In the genomic region with DNA sequence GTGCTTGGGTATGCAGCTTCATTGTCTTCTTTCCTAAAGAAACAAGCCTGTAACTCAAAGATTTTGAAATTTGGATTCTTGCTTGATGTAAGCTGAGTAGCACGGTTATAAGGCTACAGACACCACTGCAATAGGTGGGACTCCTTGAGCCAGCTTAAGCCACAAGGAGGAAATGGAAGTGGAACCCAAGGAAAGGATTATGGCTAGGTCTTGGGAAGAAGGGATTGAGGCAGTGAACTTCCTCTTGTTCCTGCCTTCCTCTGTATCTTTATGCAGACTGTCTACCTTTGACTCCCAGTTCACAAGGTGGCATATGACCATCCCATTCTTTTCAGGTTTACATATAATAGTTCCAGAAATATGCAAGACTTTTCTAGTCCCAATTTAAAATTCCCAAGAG, we compare ENCODE assay signal across 22 cellular contexts.
DNase-seq lines count a peak whose midpoint lies in the region; FAIRE-seq and TF ChIP-seq lines count a peak whose summit lies in the region.
"Had no signal": no experiment of that assay in that cellular context is flagged by ENCODE, and none has a peak within 500 bp of the region (broad histone marks: within the 10 kb centered on the region; RNA-seq: fewer than 3 reads in every experiment).

No MANE protein-coding gene starts in this region.

- no CpG with 5 or more reads among the region's 1 CpG for WGBS in H9 (ENCODE audit: extremely low coverage, insufficient read length, low lambda C conversion rate)
- WGBS in HUES64, result 87% methylated on average over 1 of the region's 1 CpG
- 74% methylated on average over 1 of the region's 1 CpG; no CpG with 5 or more reads in 1 of the 2 experiments for WGBS in H1 (ENCODE audit: extremely low coverage in 1 of 2, insufficient coverage in 1 of 2, insufficient read length in 1 of 2, insufficient replicate concordance in 2 of 2, low coverage in 1 of 2, low lambda C conversion rate in 2 of 2, missing lambda C conversion rate in 1 of 2), 2 experiments

- no peak overlapping the region for H3K4ac ChIP-seq in H9 (ENCODE audit: low read depth, low read length)
- no peak overlapping the region for H3K4ac ChIP-seq in H1 (replicated peaks; ENCODE audit: insufficient read length, low read depth, low read length)

- TF ChIP-seq EP300 in H1 (IDR thresholded peaks at IDR 0.05; ENCODE audit: borderline replicate concordance in 1 of 2, low read depth in 2 of 2, low read length in 2 of 2), result no peak

- H4K20me1 ChIP-seq in H9 (ENCODE audit: control insufficient read depth, insufficient read depth, insufficient read length) (no peaks in the 10 kb centered on the region), H1 (replicated peaks in 1 of 2; ENCODE audit: control insufficient read depth in 1 of 2, insufficient read depth in 2 of 2, low read length in 2 of 2) (peaks cover 6 to 11% of the 10 kb centered on the region in 2 experiments)
- H4K20me1 ChIP-seq: BLaER1 treated with 17β-estradiol and CSF1 and Interleukin-3, amounts not matched to agents 10 nM and 100 nM had no signal

- H3K9me3 ChIP-seq in H9 (ENCODE audit: control insufficient read depth, low read depth, low read length) (no peaks in the 10 kb centered on the region), HUES64 (ENCODE audit: insufficient read depth, low read depth, low read length) (no peaks in the 10 kb centered on the region), H1 (ENCODE audit: insufficient read depth in 2 of 2, low read depth in 1 of 2, low read length in 1 of 2) (no peaks in the 10 kb centered on the region)
- H3K9me3 ChIP-seq: A549; BE2C; BLaER1 treated with 17β-estradiol and CSF1 and Interleukin-3, amounts not matched to agents 10 nM and 100 nM; HAP-1 had no signal

- no peak overlapping the region for H3K18ac ChIP-seq in H9 (ENCODE audit: insufficient read length, low read depth, low read length)
- peak overlapping the region; percentile 76 for H3K18ac ChIP-seq in H1 (ENCODE audit: extremely low read depth, low read length)

- peak overlapping the region; percentile 56 to 76 (median 63); a peak in 5 of 7 replicates for H3K27ac Mint-ChIP-seq in H9
- H3K27ac Mint-ChIP-seq: CD14-positive monocyte; CD4-positive, alpha-beta T cell; CD8-positive, alpha-beta memory T cell; HFFc6 had no signal

- TF ChIP-seq CTCF in H9 (conservative IDR thresholded peaks at IDR 0.05), result no peak
- no peak for TF ChIP-seq CTCF in H1 (IDR thresholded peaks at IDR 0.05; ENCODE audit: control extremely low read depth in 1 of 3, insufficient read depth in 1 of 3, low read depth in 1 of 3, low read length in 3 of 3)

- H2AFZ ChIP-seq in H9 (ENCODE audit: low read length) (no peak overlapping the region), H1 (ENCODE audit: low read length) (no peak overlapping the region)

- H4K8ac ChIP-seq in H9 (replicated peaks; ENCODE audit: insufficient read length, low read depth, low read length) (no peak overlapping the region), H1 (ENCODE audit: extremely low read depth, insufficient read depth, low read length) (no peak overlapping the region)

- peak overlapping the region; percentile 19 to 65; a peak in 3 of 5 replicates for H3K4me3 Mint-ChIP-seq in H9
- H3K4me3 Mint-ChIP-seq: CD14-positive monocyte; CD4-positive, alpha-beta T cell; CD8-positive, alpha-beta memory T cell; HFFc6 had no signal

- H2BK120ac ChIP-seq in H9 (ENCODE audit: low read depth, low read length, poor library complexity, severe bottlenecking) (no peak overlapping the region), H1 (replicated peaks; ENCODE audit: low read depth, low read length) (no peak overlapping the region)

- H3K56ac ChIP-seq in H9 (ENCODE audit: insufficient read length, low read depth, low read length), result no peak overlapping the region
- H3K56ac ChIP-seq in H1 (replicated peaks; ENCODE audit: insufficient read length, low read depth, low read length), result no peak overlapping the region

- no peak overlapping the region for H2BK20ac ChIP-seq in H9 (ENCODE audit: low read depth, low read length, poor library complexity, severe bottlenecking)
- no peak overlapping the region for H2BK20ac ChIP-seq in H1 (ENCODE audit: low read length)

- H3K27me3 ChIP-seq in H9 (ENCODE audit: insufficient read depth, low read length), result no peaks in the 10 kb centered on the region
- H3K27me3 ChIP-seq in HUES64 (ENCODE audit: insufficient read depth, low read length), result no peaks in the 10 kb centered on the region
- H3K27me3 ChIP-seq in H1 (replicated peaks in 1 of 4; ENCODE audit: control insufficient read depth in 3 of 4, extremely low read depth in 1 of 4, insufficient read depth in 3 of 4, low read length in 3 of 4), result no peaks in the 10 kb centered on the region
- H3K27me3 ChIP-seq: BE2C; BLaER1 treated with 17β-estradiol and CSF1 and Interleukin-3, amounts not matched to agents 10 nM and 100 nM had no signal

- H3K36me3 ChIP-seq in HUES64 (ENCODE audit: insufficient read depth, low read length) (peaks cover 45% of the 10 kb centered on the region), H1 (ENCODE audit: control insufficient read depth in 2 of 4, insufficient read depth in 4 of 4, low read length in 3 of 4) (peaks cover 9 to 67% (median 25%) of the 10 kb centered on the region in 4 experiments)
- H3K36me3 ChIP-seq: BE2C; BLaER1 treated with 17β-estradiol and CSF1 and Interleukin-3, amounts not matched to agents 10 nM and 100 nM; HAP-1 had no signal

- no peak overlapping the region for H2BK5ac ChIP-seq in H9 (ENCODE audit: insufficient read length, low read length)
- H2BK5ac ChIP-seq in H1 (ENCODE audit: low read depth, low read length), result peak overlapping the region; percentile 45; the same call in 1 of the 2 replicates

- H3K4me1 ChIP-seq in H9 (ENCODE audit: insufficient read depth, low read length) (peaks cover 8% of the 10 kb centered on the region), HUES64 (ENCODE audit: insufficient read depth, low read length) (peaks cover 13% of the 10 kb centered on the region), H1 (replicated peaks in 1 of 4; ENCODE audit: control insufficient read depth in 3 of 4, insufficient read depth in 4 of 4, low read length in 3 of 4) (peaks cover 0 to 15% (median 6%) of the 10 kb centered on the region in 4 experiments; a peak in 3 of 7 replicates)
- H3K4me1 ChIP-seq: A549, BE2C, HAP-1 had no signal

- H4K91ac ChIP-seq in H9 (ENCODE audit: insufficient read length, low read depth, low read length), result no peak overlapping the region
- no peak overlapping the region for H4K91ac ChIP-seq in H1 (replicated peaks; ENCODE audit: insufficient read length, low read length)

- H3T11ph ChIP-seq in H9 (ENCODE audit: low read length), result no peak overlapping the region

- H3K4me3 ChIP-seq in HUES64 (ENCODE audit: low read length) (peak overlapping the region; percentile 44; the same call in 1 of the 2 replicates), H1 (ENCODE audit: extremely low read depth in 1 of 4, insufficient read depth in 2 of 4, low read depth in 3 of 4, low read length in 4 of 4) (peak overlapping the region in 1 of 4 experiments; percentile 52; a peak in 1 of 8 replicates)
- H3K4me3 ChIP-seq: A549; BLaER1 treated with 17β-estradiol and CSF1 and Interleukin-3, amounts not matched to agents 10 nM and 100 nM; HAP-1 had no signal

- peak; percentile 67 to 83; a peak in 2 of 3 replicates for TF ChIP-seq POLR2A in H1 (IDR thresholded peaks at IDR 0.05; ENCODE audit: control extremely low read depth in 1 of 2, low read depth in 2 of 2, low read length in 2 of 2)

- H3K14ac ChIP-seq in H9 (ENCODE audit: insufficient read depth, low read length) (no peak overlapping the region), H1 (ENCODE audit: insufficient read length) (no peak overlapping the region)

- H3K27ac ChIP-seq in H9 (ENCODE audit: insufficient read length, low read depth, low read length) (peak overlapping the region; percentile 21), HUES64 (ENCODE audit: low read depth, low read length) (peak overlapping the region; percentile 78), H1 (ENCODE audit: low read depth, low read length) (no peak overlapping the region; the same call in 1 of the 2 replicates)
- H3K27ac ChIP-seq: A549; BLaER1 treated with 17β-estradiol and CSF1 and Interleukin-3, amounts not matched to agents 10 nM and 100 nM had no signal

- H4K5ac ChIP-seq in H9 (ENCODE audit: insufficient read length, low read depth, low read length) (no peak overlapping the region), H1 (ENCODE audit: insufficient read length, low read depth, low read length) (no peak overlapping the region)

- H2BK15ac ChIP-seq in H9 (ENCODE audit: low read depth, low read length) (no peak overlapping the region), H1 (ENCODE audit: low read length) (no peak overlapping the region)

- no peak overlapping the region for H3K9ac ChIP-seq in H9 (ENCODE audit: extremely low read depth, insufficient read length, low read length)
- H3K9ac ChIP-seq in HUES64 (ENCODE audit: low read depth, low read length), result 0 out of 2 replicates have a peak overlapping the region, but pooled peaks have one; percentile 56
- H3K9ac ChIP-seq in H1 (replicated peaks in 1 of 4; ENCODE audit: extremely low read depth in 1 of 4, low read depth in 3 of 4, low read length in 3 of 4), result no peak overlapping the region; a peak in 1 of 7 replicates
- H3K9ac ChIP-seq: BLaER1 treated with 17β-estradiol and CSF1 and Interleukin-3, amounts not matched to agents 10 nM and 100 nM had no signal

- no peak for FAIRE-seq in H1 (lab: Jason Lieb, UNC)
- FAIRE-seq: A549, D721Med, GM12892 had no signal

- peaks cover 0 to 8% of the 10 kb centered on the region in 2 experiments; a peak in 3 of 5 replicates for H3K9me3 Mint-ChIP-seq in H9
- H3K9me3 Mint-ChIP-seq: CD4-positive, alpha-beta T cell; HFFc6 had no signal

- H3K23me2 ChIP-seq in H9 (ENCODE audit: insufficient read length, low read depth, low read length, poor library complexity, severe bottlenecking) (no peaks in the 10 kb centered on the region), H1 (ENCODE audit: low read depth, low read length) (no peaks in the 10 kb centered on the region; the same call in 1 of the 2 replicates)

- H3K79me2 ChIP-seq in H9 (ENCODE audit: insufficient read depth, low read length) (peaks cover 7% of the 10 kb centered on the region; the same call in 1 of the 2 replicates), H1 (ENCODE audit: control insufficient read depth in 1 of 2, insufficient read depth in 2 of 2, low read length in 2 of 2) (peaks cover 0 to 29% of the 10 kb centered on the region in 2 experiments; a peak in 2 of 4 replicates)

- H3K36me3 Mint-ChIP-seq in H9 (ENCODE audit: insufficient read depth in 1 of 3, low read depth in 3 of 3), result peaks cover 43 to 90% (median 69%) of the 10 kb centered on the region in 3 experiments
- H3K36me3 Mint-ChIP-seq: CD14-positive monocyte had no signal

- POLR2A ChIA-PET in H1 (lab: Charles Lee; ENCODE audit: partially characterized antibody), result interaction anchor here (0.6 to 13.3 kb wide), 16 partner anchors 13 to 772 kb away, joined by 3 to 208 read pairs (median 6); a partner anchor contains a TSS

- H3K27me3 Mint-ChIP-seq in H9 (ENCODE audit: low read depth), result no peaks in the 10 kb centered on the region
- H3K27me3 Mint-ChIP-seq: CD4-positive, alpha-beta T cell had no signal

- DNase-seq in H9 (no peak), H1 (ENCODE audit: low read depth in 1 of 2, low spot score in 2 of 2) (no peak), islet precursor cell (peak; percentile 23), NCI-H2107 treated with DMSO at 0.1 percent for 48 hours (lab: John Stamatoyannopoulos, UW; ENCODE audit: unreplicated experiment) (no peak), NCI-H1694 (lab: John Stamatoyannopoulos, UW) (no peak), NCI-H1105 treated with DMSO at 0.1 percent for 48 hours (lab: John Stamatoyannopoulos, UW) (no peak)
- DNase-seq: 8988T; ACHN; AML-193; BE2C; CD4-positive, alpha-beta T cell; CD8-positive, alpha-beta memory T cell; DMS 273 treated with DMSO at 0.1 percent for 48 hours; DMS79; HFFc6 had no signal

- TF ChIP-seq RAD21 in H1 (IDR thresholded peaks at IDR 0.05 in 1 of 2, conservative IDR thresholded peaks at IDR 0.05 in 1 of 2; ENCODE audit: low read depth in 2 of 2, low read length in 2 of 2), result no peak

- peaks cover 59 to 81% of the 10 kb centered on the region in 2 experiments for H3K4me1 Mint-ChIP-seq in H9
- H3K4me1 Mint-ChIP-seq: CD14-positive monocyte; CD8-positive, alpha-beta memory T cell had no signal

- H2BK12ac ChIP-seq in H9 (ENCODE audit: insufficient read length, low read depth, low read length) (no peak overlapping the region), H1 (ENCODE audit: low read depth, low read length) (no peak overlapping the region)

- H3K79me1 ChIP-seq in H9 (ENCODE audit: insufficient read depth, low read depth, low read length, poor library complexity, severe bottlenecking) (no peaks in the 10 kb centered on the region), H1 (ENCODE audit: low read depth, low read length) (peaks cover 6% of the 10 kb centered on the region; the same call in 1 of the 2 replicates)

- CTCF ChIA-PET in H1 (lab: Charles Lee; ENCODE audit: partially characterized antibody), result interaction anchor here (1.1 to 1.4 kb wide), 4 partner anchors 15 to 91 kb away, joined by 3 to 6 read pairs (median 4); a partner anchor contains a TSS

- peak overlapping the region; percentile 32 for H3K4me2 ChIP-seq in H9 (ENCODE audit: insufficient read depth, insufficient read length, low read length)
- peak overlapping the region; percentile 2 to 18; a peak in 2 of 4 replicates for H3K4me2 ChIP-seq in H1 (ENCODE audit: insufficient read depth in 1 of 2, low read depth in 2 of 2, low read length in 2 of 2)
- H3K4me2 ChIP-seq: A549; BLaER1 treated with 17β-estradiol and CSF1 and Interleukin-3, amounts not matched to agents 10 nM and 100 nM had no signal

- no peak overlapping the region for H2AK5ac ChIP-seq in H9 (ENCODE audit: insufficient read length, low read length)
- H2AK5ac ChIP-seq in H1 (ENCODE audit: low read depth, low read length), result 0 out of 2 replicates have a peak overlapping the region, but pooled peaks have one; percentile 14

- H3K23ac ChIP-seq in H9 (ENCODE audit: insufficient read length, low read depth, low read length), result no peak overlapping the region
- H3K23ac ChIP-seq in H1 (ENCODE audit: insufficient read length), result no peak overlapping the region
